20 cellular contexts compared by ENCODE assay signal in the genomic region with DNA sequence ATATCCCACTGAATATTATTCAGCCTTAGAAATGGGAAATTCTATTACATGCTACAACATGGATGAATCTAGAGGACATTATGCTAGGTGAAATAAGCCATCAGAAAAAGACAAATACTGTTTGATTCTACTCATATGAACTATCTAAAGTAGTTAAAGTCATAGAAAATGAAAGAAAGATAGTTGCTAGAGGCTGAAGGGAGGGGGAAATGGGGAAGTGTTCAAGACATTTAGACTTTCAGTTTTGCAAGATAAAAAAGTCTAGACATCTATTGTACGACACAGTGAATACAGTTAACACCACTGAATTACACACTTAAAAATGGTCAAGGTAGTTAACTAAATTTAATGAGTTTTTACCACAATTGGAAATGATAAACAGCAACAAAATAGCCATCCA.
DNase-seq lines count a peak whose midpoint lies in the region; ATAC-seq, FAIRE-seq and TF ChIP-seq lines count a peak whose summit lies in the region.
"Had no signal": no experiment of that assay in that cellular context is flagged by ENCODE, and none has a peak within 500 bp of the region (broad histone marks: within the 10 kb centered on the region; RNA-seq: fewer than 3 reads in every experiment).

No MANE protein-coding gene starts in this region.

- TF ChIP-seq POLR2A in GM12891 (IDR thresholded peaks at IDR 0.05; ENCODE audit: low read depth, low read length) = no peak

- no peak for FAIRE-seq in GM12891 (lab: Jason Lieb, UNC)
- FAIRE-seq in GM19239 (lab: Jason Lieb, UNC) = peak; percentile 61
- FAIRE-seq: small intestine had no signal

- DNase-seq in GM12891 (ENCODE audit: insufficient read length, low spot score) (no peak), GM19239 (ENCODE audit: insufficient read length, low spot score) (no peak), ecto neural progenitor cell (ENCODE audit: low spot score) (no peak), COLO668 (lab: John Stamatoyannopoulos, UW; ENCODE audit: unreplicated experiment) (no peak), left lobe of liver (ENCODE audit: low spot score) (no peak), SHP77 treated with DMSO at 0.1 percent for 48 hours (lab: John Stamatoyannopoulos, UW) (no peak)
- DNase-seq: activated CD8-positive, alpha-beta memory T cell treated with anti-CD3 and anti-CD28 coated beads, Interleukin-2, amount 50 U/mL, for 4 hours; activated gamma-delta T cell treated with Interleukin-2 at 50 U/mL for 16 hours; C1 segment of cervical spinal cord; DMS79; foreskin keratinocyte; KBM-7; left ventricle myocardium inferior; NCI-H1105 treated with DMSO at 0.1 percent for 48 hours; posterior cingulate gyrus; small intestine; stimulated activated naive B cell treated with anti-CD40 and anti-IgM and Interleukin-4, amounts not matched to agents 10 μg/mL and 1 μg/mL and 100 μg/mL, for 72 hours had no signal

- ATAC-seq in GM21786 (IDR thresholded peaks at IDR 0.05; ENCODE audit: unreplicated experiment) (peak; percentile 62), HG03280 (IDR thresholded peaks at IDR 0.05; ENCODE audit: unreplicated experiment) (peak; percentile 50), left lobe of liver (no peak)
- ATAC-seq: activated CD4-positive, CD25-positive, alpha-beta regulatory T cell treated with anti-CD3 and anti-CD28 coated beads, Interleukin-2, amount 50 U/mL, for 24 hours; foreskin keratinocyte had no signal

TF ChIP-seq in GM12891, 5 proteins besides CTCF, POLR2A, EP300 and RAD21:
- no peak for TF ChIP-seq POLR2AphosphoS5 (IDR thresholded peaks at IDR 0.05; ENCODE audit: low read depth, low read length)
- peak; percentile 58 for TF ChIP-seq SPI1 (IDR thresholded peaks at IDR 0.05; ENCODE audit: low read depth, low read length)
- no peak for TF ChIP-seq POU2F2 (IDR thresholded peaks at IDR 0.05; ENCODE audit: low read depth, low read length)
